8 cellular contexts compared by ENCODE assay signal in the genomic region with DNA sequence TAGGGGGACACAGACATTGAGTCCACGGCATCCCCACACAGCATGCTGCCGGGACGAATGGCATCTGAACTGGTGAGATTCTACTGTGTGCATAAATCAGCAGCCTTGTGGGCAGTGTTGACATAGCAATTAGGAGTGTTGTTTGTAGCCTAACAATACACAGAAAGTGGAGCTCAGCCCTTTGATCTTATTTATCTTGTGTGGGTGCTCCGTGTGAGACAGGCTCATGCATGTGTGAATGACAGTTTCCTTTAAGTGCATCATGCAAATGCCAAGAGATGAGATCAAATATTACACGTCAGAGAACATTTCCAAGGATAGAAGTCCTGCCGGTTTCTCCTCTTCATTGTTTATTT.
DNase-seq lines count a peak whose midpoint lies in the region; ATAC-seq and TF ChIP-seq lines count a peak whose summit lies in the region.
"Not testable (repeated sequence)": the region's sequence is repeated elsewhere in the genome, so short reads cannot be mapped to it uniquely, and the experiment has no call there.

No MANE protein-coding gene starts in this region.

- not testable (repeated sequence) for H3K9me3 Mint-ChIP-seq in CD4-positive, alpha-beta T cell; T-helper 1 cell treated with Interleukin-12 subunit alpha and Interleukin-12 subunit beta and Interleukin-4 antibody, amounts not matched to agents 30 μg/mL and 1 μg/mL, for 36 hours; activated CD8-positive, alpha-beta T cell treated with anti-CD3 and anti-CD28 coated beads, Interleukin-2, amount 10 ng/mL, durations not matched to agents 7 days and 5 days (ENCODE audit: insufficient read depth); activated naive CD4-positive, alpha-beta T cell treated with anti-CD3 and anti-CD28 coated beads, Interleukin-2, amount 50 U/mL, for 24 hours

- H3K36me3 ChIP-seq in mesendoderm (ENCODE audit: control insufficient read depth, insufficient read depth, low read length); upper lobe of right lung: not testable (repeated sequence)

- intact Hi-C loops in CD4-positive, alpha-beta T cell (cut with DNase I, micrococcal nuclease); upper lobe of right lung (cut with DNase I): not testable (repeated sequence)

- H3K56ac ChIP-seq in mesendoderm (ENCODE audit: low read length): not testable (repeated sequence)

- H3K4me2 ChIP-seq in mesendoderm (ENCODE audit: low read length): not testable (repeated sequence)

- peak; percentile 73 for ATAC-seq in CD4-positive, alpha-beta T cell (ENCODE audit: poor library complexity)
- peak; percentile 42 for ATAC-seq in HG03442 (IDR thresholded peaks at IDR 0.05; ENCODE audit: unreplicated experiment)
- peak; percentile 81 for ATAC-seq in activated CD8-positive, alpha-beta T cell treated with anti-CD3 and anti-CD28 coated beads, Interleukin-2, amount 10 ng/mL, durations not matched to agents 7 days and 5 days
- ATAC-seq in upper lobe of right lung: peak; percentile 45

- H2BK120ac ChIP-seq in mesendoderm (ENCODE audit: low read depth, low read length): not testable (repeated sequence)

- H3K27ac ChIP-seq in CD4-positive, alpha-beta T cell (ENCODE audit: low read depth, low read length); mesendoderm (ENCODE audit: low read depth, low read length); upper lobe of right lung: not testable (repeated sequence)

- H3K23ac ChIP-seq in mesendoderm (ENCODE audit: low read length): not testable (repeated sequence)

- H2AK5ac ChIP-seq in mesendoderm (ENCODE audit: low read length): not testable (repeated sequence)

- H3K4me1 Mint-ChIP-seq in CD4-positive, alpha-beta T cell (ENCODE audit: low read depth): peaks cover 71% of the 10 kb centered on the region
- H3K4me1 Mint-ChIP-seq in T-helper 1 cell treated with Interleukin-12 subunit alpha and Interleukin-12 subunit beta and Interleukin-4 antibody, amounts not matched to agents 30 μg/mL and 1 μg/mL, for 36 hours (ENCODE audit: low read depth): peaks cover 42% of the 10 kb centered on the region
- H3K4me1 Mint-ChIP-seq in activated CD8-positive, alpha-beta T cell treated with anti-CD3 and anti-CD28 coated beads, Interleukin-2, amount 10 ng/mL, durations not matched to agents 7 days and 5 days (ENCODE audit: low read depth): peaks cover 66% of the 10 kb centered on the region
- H3K4me1 Mint-ChIP-seq in activated naive CD4-positive, alpha-beta T cell treated with anti-CD3 and anti-CD28 coated beads, Interleukin-2, amount 50 U/mL, for 24 hours: peaks cover 66% of the 10 kb centered on the region

- H3K4me3 ChIP-seq in epithelial cell of esophagus (ENCODE audit: low read length); mesendoderm (ENCODE audit: low read length); upper lobe of right lung: not testable (repeated sequence)

- not testable (repeated sequence) for DNase-seq in CD4-positive, alpha-beta T cell; activated CD8-positive, alpha-beta T cell treated with anti-CD3 and anti-CD28 coated beads, Interleukin-2, amount 10 ng/mL, durations not matched to agents 7 days and 5 days; upper lobe of right lung
- DNase-seq in epithelial cell of esophagus (ENCODE audit: low read depth) (peak; percentile 73), mesendoderm (peak; percentile 57)

- peaks cover 42% of the 10 kb centered on the region for H3K36me3 Mint-ChIP-seq in CD4-positive, alpha-beta T cell (ENCODE audit: low read depth)
- H3K36me3 Mint-ChIP-seq in T-helper 1 cell treated with Interleukin-12 subunit alpha and Interleukin-12 subunit beta and Interleukin-4 antibody, amounts not matched to agents 30 μg/mL and 1 μg/mL, for 36 hours (ENCODE audit: low read depth): peaks cover 38% of the 10 kb centered on the region
- H3K36me3 Mint-ChIP-seq in activated CD8-positive, alpha-beta T cell treated with anti-CD3 and anti-CD28 coated beads, Interleukin-2, amount 10 ng/mL, durations not matched to agents 7 days and 5 days (ENCODE audit: low read depth): peaks cover 55% of the 10 kb centered on the region
- not testable (repeated sequence) for H3K36me3 Mint-ChIP-seq in activated naive CD4-positive, alpha-beta T cell treated with anti-CD3 and anti-CD28 coated beads, Interleukin-2, amount 50 U/mL, for 24 hours

- H3K27ac Mint-ChIP-seq in CD4-positive, alpha-beta T cell: peak overlapping the region; percentile 93
- H3K27ac Mint-ChIP-seq in T-helper 1 cell treated with Interleukin-12 subunit alpha and Interleukin-12 subunit beta and Interleukin-4 antibody, amounts not matched to agents 30 μg/mL and 1 μg/mL, for 36 hours: peak overlapping the region; percentile 90
- peak overlapping the region; percentile 89 for H3K27ac Mint-ChIP-seq in activated CD8-positive, alpha-beta T cell treated with anti-CD3 and anti-CD28 coated beads, Interleukin-2, amount 10 ng/mL, durations not matched to agents 7 days and 5 days
- H3K27ac Mint-ChIP-seq in activated naive CD4-positive, alpha-beta T cell treated with anti-CD3 and anti-CD28 coated beads, Interleukin-2, amount 50 U/mL, for 24 hours: peak overlapping the region; percentile 90

- H3K9ac ChIP-seq in mesendoderm (ENCODE audit: low read length): not testable (repeated sequence)

- H2BK15ac ChIP-seq in mesendoderm (replicated peaks; ENCODE audit: low read depth): not testable (repeated sequence)

- not testable (repeated sequence) for H3K27me3 Mint-ChIP-seq in CD4-positive, alpha-beta T cell; T-helper 1 cell treated with Interleukin-12 subunit alpha and Interleukin-12 subunit beta and Interleukin-4 antibody, amounts not matched to agents 30 μg/mL and 1 μg/mL, for 36 hours (ENCODE audit: low read depth); activated CD8-positive, alpha-beta T cell treated with anti-CD3 and anti-CD28 coated beads, Interleukin-2, amount 10 ng/mL, durations not matched to agents 7 days and 5 days (ENCODE audit: low read depth); activated naive CD4-positive, alpha-beta T cell treated with anti-CD3 and anti-CD28 coated beads, Interleukin-2, amount 50 U/mL, for 24 hours

- not testable (repeated sequence) for H3K27me3 ChIP-seq in CD4-positive, alpha-beta T cell (ENCODE audit: control insufficient read depth, insufficient read depth, low read length); mesendoderm (ENCODE audit: insufficient read depth, low read length, poor library complexity); upper lobe of right lung

- not testable (repeated sequence) for H3K9me3 ChIP-seq in CD4-positive, alpha-beta T cell (ENCODE audit: control insufficient read depth, low read length); upper lobe of right lung

- H3K79me2 ChIP-seq in mesendoderm (ENCODE audit: control insufficient read depth, insufficient read depth, low read length): peaks cover 84% of the 10 kb centered on the region

- H3K4me1 ChIP-seq in mesendoderm (ENCODE audit: control insufficient read depth, low read depth, low read length); upper lobe of right lung: not testable (repeated sequence)

- not testable (repeated sequence) for H3K4ac ChIP-seq in mesendoderm (ENCODE audit: low read depth, low read length)

- not testable (repeated sequence) for H3K79me1 ChIP-seq in mesendoderm (ENCODE audit: low read length)

- peak overlapping the region; percentile 84 for H3K4me3 Mint-ChIP-seq in CD4-positive, alpha-beta T cell
- H3K4me3 Mint-ChIP-seq in T-helper 1 cell treated with Interleukin-12 subunit alpha and Interleukin-12 subunit beta and Interleukin-4 antibody, amounts not matched to agents 30 μg/mL and 1 μg/mL, for 36 hours: peak overlapping the region; percentile 82
- peak overlapping the region; percentile 74 for H3K4me3 Mint-ChIP-seq in activated CD8-positive, alpha-beta T cell treated with anti-CD3 and anti-CD28 coated beads, Interleukin-2, amount 10 ng/mL, durations not matched to agents 7 days and 5 days
- peak overlapping the region; percentile 77 for H3K4me3 Mint-ChIP-seq in activated naive CD4-positive, alpha-beta T cell treated with anti-CD3 and anti-CD28 coated beads, Interleukin-2, amount 50 U/mL, for 24 hours

- not testable (repeated sequence) for TF ChIP-seq CTCF in CD4-positive, alpha-beta T cell (IDR thresholded peaks at IDR 0.05); epithelial cell of esophagus (IDR thresholded peaks at IDR 0.05; ENCODE audit: insufficient read depth, low read depth, low read length, missing control alignments); upper lobe of right lung (IDR thresholded peaks at IDR 0.05)

- H4K5ac ChIP-seq in mesendoderm (ENCODE audit: low read length): not testable (repeated sequence)

- not testable (repeated sequence) for H2BK5ac ChIP-seq in mesendoderm (ENCODE audit: low read length)

- whole genome bisulfite sequencing in mesendoderm (ENCODE audit: extremely low coverage, insufficient coverage, low lambda C conversion rate): no CpG with 5 or more reads among the region's 6 CpGs

- POLR2A ChIA-PET in CD4-positive, alpha-beta T cell (lab: Charles Lee); activated CD8-positive, alpha-beta T cell treated with anti-CD3 and anti-CD28 coated beads, Interleukin-2, amount 10 ng/mL, durations not matched to agents 7 days and 5 days (lab: Charles Lee): not testable (repeated sequence)

- H4K8ac ChIP-seq in mesendoderm (ENCODE audit: low read depth, low read length): not testable (repeated sequence)

- CTCF ChIA-PET in CD4-positive, alpha-beta T cell (lab: Charles Lee); activated CD8-positive, alpha-beta T cell treated with anti-CD3 and anti-CD28 coated beads, Interleukin-2, amount 10 ng/mL, durations not matched to agents 7 days and 5 days (lab: Charles Lee): not testable (repeated sequence)

- H3K18ac ChIP-seq in mesendoderm (ENCODE audit: low read length): not testable (repeated sequence)
